ENCODE assay signal across 9 cellular contexts in the genomic region with DNA sequence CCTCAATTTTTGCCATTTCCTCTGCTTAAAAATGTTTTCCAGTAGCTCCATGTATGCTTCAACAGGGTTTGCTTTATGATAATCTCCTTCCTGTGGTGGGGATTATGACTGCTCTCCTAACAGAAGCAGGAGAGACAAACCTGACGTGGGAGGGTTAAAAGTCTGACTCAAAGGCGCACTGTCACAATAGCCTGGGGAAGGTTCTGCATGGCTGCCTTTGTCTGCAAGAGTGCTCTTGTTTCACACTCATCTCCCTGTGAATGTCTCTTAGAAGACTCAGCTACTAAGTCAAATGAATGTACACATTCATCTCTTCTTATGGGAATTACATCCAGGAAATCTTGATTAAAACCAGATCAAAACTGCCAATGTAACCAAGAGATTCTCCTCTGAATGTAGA.
A peak's percentile ranks its signal among the peaks of the same experiment; 100 is the strongest.
DNase-seq lines count a peak whose midpoint lies in the region; ATAC-seq and TF ChIP-seq lines count a peak whose summit lies in the region.
"Had no signal": no experiment of that assay in that cellular context is flagged by ENCODE, and none has a peak within 500 bp of the region (broad histone marks: within the 10 kb centered on the region; RNA-seq: fewer than 3 reads in every experiment).

No MANE protein-coding gene starts in this region.

- no peaks in the 10 kb centered on the region for H3K9me3 Mint-ChIP-seq in neural crest cell

- TF ChIP-seq EP300 in ovary (IDR thresholded peaks at IDR 0.05) = no peak

- H3K4me1 Mint-ChIP-seq in neural crest cell = peaks cover 35% of the 10 kb centered on the region

- CTCF ChIA-PET in RWPE1 (lab: Yijun Ruan, JAX) = interaction anchor here (0.6 to 0.7 kb wide), 3 partner anchors 54 to 503 kb away, joined by 3 to 5 read pairs (median 3); no protein-coding TSS in a partner anchor

- H3K36me3 ChIP-seq in ovary = no peaks in the 10 kb centered on the region

- no peaks in the 10 kb centered on the region for H3K27me3 ChIP-seq in ovary

- H3K27ac ChIP-seq in RWPE1 (no peak overlapping the region), ovary (no peak overlapping the region)

- intact Hi-C loops in ovary (cut with DNase I) = no loop called here

- peak overlapping the region; percentile 13 for H3K27ac Mint-ChIP-seq in neural crest cell (ENCODE audit: unreplicated experiment)

- peak; percentile 13 for DNase-seq in NCI-H345 (lab: John Stamatoyannopoulos, UW)
- DNase-seq in NCI-H345 treated with DMSO at 0.1 percent for 48 hours (lab: John Stamatoyannopoulos, UW; ENCODE audit: unreplicated experiment) = no peak
- peak; percentile 70 for DNase-seq in RWPE1 (ENCODE audit: low spot score)
- peak; percentile 20 for DNase-seq in neural crest cell (ENCODE audit: low read depth, low spot score)
- DNase-seq in C1 segment of cervical spinal cord (lab: John Stamatoyannopoulos, UW) = no peak
- DNase-seq in NCI-H128 (lab: John Stamatoyannopoulos, UW; ENCODE audit: unreplicated experiment) = no peak
- DNase-seq in ovary = no peak
- DNase-seq: NK-92 treated with Interleukin-12 subunit alpha and Interleukin-12 subunit beta, amount 100 ng/mL, for 24 hours had no signal

- H3K9me3 ChIP-seq in ovary = no peaks in the 10 kb centered on the region

- no peaks in the 10 kb centered on the region for H3K27me3 Mint-ChIP-seq in neural crest cell (ENCODE audit: low read depth)

- no peak for TF ChIP-seq POLR2A in ovary (IDR thresholded peaks at IDR 0.05)

- H3K4me1 ChIP-seq in ovary (ENCODE audit: insufficient read depth) = no peaks in the 10 kb centered on the region

- no peak overlapping the region for H3K4me3 ChIP-seq in ovary

- peak overlapping the region; percentile 29 for H3K4me3 Mint-ChIP-seq in neural crest cell

- TF ChIP-seq CTCF in RWPE1 (conservative IDR thresholded peaks at IDR 0.05; ENCODE audit: low read depth) = no peak
- TF ChIP-seq CTCF in neural crest cell (conservative IDR thresholded peaks at IDR 0.05) = no peak
- no peak for TF ChIP-seq CTCF in ovary (IDR thresholded peaks at IDR 0.05)

- peak; percentile 38 for ATAC-seq in HG02798 (IDR thresholded peaks at IDR 0.05; ENCODE audit: poor library complexity, unreplicated experiment)

- POLR2A ChIA-PET in RWPE1 (lab: Yijun Ruan, JAX; ENCODE audit: low non-redundant PET) = no interaction called here

- 38 to 49% (median 48%) methylated on average over 2 of the region's 2 CpGs for WGBS in ovary, 3 donors

- no peaks in the 10 kb centered on the region for H3K36me3 Mint-ChIP-seq in neural crest cell (ENCODE audit: low read depth)

Comparison
In these comparisons a context has a peak if more than half of its experiments do, and no peak if none do; other contexts are left out.
1. DNase-seq: peak in NCI-H345 (single experiment), RWPE1 (single experiment) and neural crest cell (single experiment); none in NCI-H345 treated with DMSO at 0.1 percent for 48 hours (single experiment), C1 segment of cervical spinal cord (0 of 14), NCI-H128 (single experiment) and ovary (0 of 5).